9 cellular contexts compared by ENCODE assay signal in genomic region chr14:23327947-23328744, GRCh38. TPM values are rescaled to one million over a fixed set of nuclear protein-coding genes. Genes with fewer than 3 reads are reported as not detected.
DNase-seq lines count a peak whose midpoint lies in the region; ATAC-seq and TF ChIP-seq lines count a peak whose summit lies in the region.
"Had no signal": no experiment of that assay in that cellular context is flagged by ENCODE, and none has a peak within 500 bp of the region (broad histone marks: within the 10 kb centered on the region; RNA-seq: fewer than 3 reads in every experiment).

No MANE protein-coding gene starts in this region.

- intact Hi-C loops in thyroid gland (cut with DNase I): loop anchor here (2.0 to 10.0 kb wide), 2 partner anchors 53 to 137 kb away; partner anchors contain the start of gene NGDN

- no peaks in the 10 kb centered on the region; the same call in 1 of the 2 replicates for H4K20me1 ChIP-seq in DOHH2 (ENCODE audit: control insufficient read depth, insufficient read depth, low read depth, low read length)
- no peaks in the 10 kb centered on the region for H4K20me1 ChIP-seq in fibroblast of lung (ENCODE audit: control insufficient read depth, extremely low read depth, insufficient read depth, low read length)

- no peaks in the 10 kb centered on the region for H3K9me2 ChIP-seq in DOHH2 (replicated peaks; ENCODE audit: control insufficient read depth, low read length)

- H3K4me1 ChIP-seq in DOHH2 (ENCODE audit: control insufficient read depth, low read length) (peaks cover 4% of the 10 kb centered on the region), fibroblast of lung (ENCODE audit: control insufficient read depth, extremely low read depth, insufficient read depth, low read length) (peaks cover under 1% of the 10 kb centered on the region), thyroid gland (peaks cover 2 to 6% of the 10 kb centered on the region in 2 donors)

- H3K36me3 ChIP-seq in DOHH2 (ENCODE audit: control insufficient read depth, low read length) (peaks cover 31% of the 10 kb centered on the region), fibroblast of lung (ENCODE audit: control insufficient read depth, insufficient read depth, low read length) (peaks cover 10% of the 10 kb centered on the region), thyroid gland (peaks cover 25% of the 10 kb centered on the region in 2 donors)

- H3F3A ChIP-seq in DOHH2 (ENCODE audit: control insufficient read depth, insufficient read depth): peaks cover 33% of the 10 kb centered on the region

- peak overlapping the region in 1 of 4 donors; percentile 59 for H3K4me3 Mint-ChIP-seq in IgD-negative memory B cell
- peak overlapping the region; percentile 80 for H3K4me3 Mint-ChIP-seq in neural crest cell
- H3K4me3 Mint-ChIP-seq: activated naive CD4-positive, alpha-beta T cell treated with anti-CD3 and anti-CD28 coated beads, Interleukin-2, amount 50 U/mL, for 24 hours had no signal

- H3K9me3 ChIP-seq in DOHH2 (ENCODE audit: control insufficient read depth, insufficient read depth, low read length) (no peaks in the 10 kb centered on the region), fibroblast of lung (ENCODE audit: control insufficient read depth, insufficient read depth, low read depth, low read length) (no peaks in the 10 kb centered on the region), thyroid gland (no peaks in the 10 kb centered on the region)

- H3K27me3 ChIP-seq in DOHH2 (ENCODE audit: control insufficient read depth, low read length): no peaks in the 10 kb centered on the region
- H3K27me3 ChIP-seq in fibroblast of lung (ENCODE audit: control insufficient read depth, insufficient read depth, low read length): no peaks in the 10 kb centered on the region
- no peaks in the 10 kb centered on the region for H3K27me3 ChIP-seq in thyroid gland

- no peak for TF ChIP-seq POLR2A in thyroid gland (IDR thresholded peaks at IDR 0.05)

- no peak overlapping the region for H3K9ac ChIP-seq in fibroblast of lung (ENCODE audit: insufficient read depth, low read length)

- H3K4me1 Mint-ChIP-seq in IgD-negative memory B cell (peaks cover 4 to 12% (median 6%) of the 10 kb centered on the region in 3 donors), neural crest cell (peaks cover 8% of the 10 kb centered on the region)

- peaks cover 11% of the 10 kb centered on the region for H3K79me2 ChIP-seq in DOHH2 (ENCODE audit: control insufficient read depth, low read length)
- peaks cover 8% of the 10 kb centered on the region for H3K79me2 ChIP-seq in fibroblast of lung (ENCODE audit: control insufficient read depth, insufficient read depth, low read length)

- no peaks in the 10 kb centered on the region for H3K27me3 Mint-ChIP-seq in IgD-negative memory B cell
- no peaks in the 10 kb centered on the region for H3K27me3 Mint-ChIP-seq in neural crest cell (ENCODE audit: low read depth)
- H3K27me3 Mint-ChIP-seq: activated naive CD4-positive, alpha-beta T cell treated with anti-CD3 and anti-CD28 coated beads, Interleukin-2, amount 50 U/mL, for 24 hours had no signal

- no peak overlapping the region for H3K4me2 ChIP-seq in DOHH2 (ENCODE audit: low read length)
- no peak overlapping the region for H3K4me2 ChIP-seq in fibroblast of lung (ENCODE audit: extremely low read depth, insufficient read depth, low read length)

- TF ChIP-seq CTCF in DOHH2 (IDR thresholded peaks at IDR 0.05; ENCODE audit: low read depth, low read length, poor library complexity, severe bottlenecking) (peak; percentile 92), fibroblast of lung (conservative IDR thresholded peaks at IDR 0.05 in 1 of 2, IDR thresholded peaks at IDR 0.05 in 1 of 2; ENCODE audit: low read depth in 1 of 2, low read length in 2 of 2) (peak; percentile 87 to 90), neural crest cell (conservative IDR thresholded peaks at IDR 0.05) (peak; percentile 94), thyroid gland (IDR thresholded peaks at IDR 0.05) (peak; percentile 63 to 81 (median 78))

- ATAC-seq in HG02571 (IDR thresholded peaks at IDR 0.05; ENCODE audit: unreplicated experiment): no peak

- H3K9me3 Mint-ChIP-seq in IgD-negative memory B cell: no peaks in the 10 kb centered on the region
- no peaks in the 10 kb centered on the region for H3K9me3 Mint-ChIP-seq in neural crest cell
- H3K9me3 Mint-ChIP-seq: activated naive CD4-positive, alpha-beta T cell treated with anti-CD3 and anti-CD28 coated beads, Interleukin-2, amount 50 U/mL, for 24 hours had no signal

- no peaks in the 10 kb centered on the region for H3K36me3 Mint-ChIP-seq in IgD-negative memory B cell
- peaks cover 6% of the 10 kb centered on the region for H3K36me3 Mint-ChIP-seq in neural crest cell (ENCODE audit: low read depth)

- peak overlapping the region in 2 of 3 donors; percentile 39 to 48 for H3K27ac Mint-ChIP-seq in IgD-negative memory B cell
- no peak overlapping the region for H3K27ac Mint-ChIP-seq in neural crest cell (ENCODE audit: unreplicated experiment)
- H3K27ac Mint-ChIP-seq: activated naive CD4-positive, alpha-beta T cell treated with anti-CD3 and anti-CD28 coated beads, Interleukin-2, amount 50 U/mL, for 24 hours had no signal

- no peak overlapping the region for H2AFZ ChIP-seq in fibroblast of lung (ENCODE audit: low read length)

- H3K4me3 ChIP-seq in DOHH2 (ENCODE audit: low read length): no peak overlapping the region
- H3K4me3 ChIP-seq in fibroblast of lung (replicated peaks in 1 of 4; ENCODE audit: control extremely low read depth in 1 of 4, insufficient read depth in 1 of 4, low read depth in 3 of 4, low read length in 4 of 4): no peak overlapping the region
- no peak overlapping the region for H3K4me3 ChIP-seq in thyroid gland (replicated peaks in 1 of 3)

- DNase-seq in OCI-M1 (lab: John Stamatoyannopoulos, UW) (peak; percentile 80), fibroblast of lung (ENCODE audit: low read depth in 2 of 2) (peak; percentile 64 to 85), neural crest cell (ENCODE audit: low read depth, low spot score) (peak; percentile 68), thyroid gland (peak; percentile 71 to 76)
- DNase-seq in activated T-cell treated with anti-CD3 and anti-CD28 coated beads, Interleukin-2, amount 50 U/mL, for 1 hour: peak; percentile 44

- WGBS in thyroid gland, 2 donors: 46 to 47% methylated on average over 4 of the region's 4 CpGs

- H3K27ac ChIP-seq in DOHH2 (ENCODE audit: low read depth, low read length) (no peak overlapping the region), fibroblast of lung (ENCODE audit: insufficient read depth, low read length) (no peak overlapping the region), thyroid gland (no peak overlapping the region)

RNA-seq across cellular contexts. Expression of gene PABPN1, which starts 6.9 kb away (rescaled TPM):
- polyA plus RNA-seq in IgD-negative memory B cell (127 TPM), fibroblast of lung (152 and 158 TPM in 2 replicates)
- total RNA-seq in fibroblast of lung (59.1 and 73.2 TPM in 2 replicates), neural crest cell (375 and 379 TPM in 2 replicates), thyroid gland (10 to 100 TPM; 37.9 to 74.6 (median 60.5) TPM)
- polyA plus RNA-seq in fibroblast of lung (2012): 97.3 and 113 TPM in 2 replicates
- polyA minus RNA-seq in fibroblast of lung (ENCODE audit: low replicate concordance): 41.2 and 69.2 TPM in 2 replicates

RNA-seq across cellular contexts. Expression of gene BCL2L2, which starts 21.5 kb away (rescaled TPM):
- polyA plus RNA-seq in IgD-negative memory B cell (0.65 TPM), fibroblast of lung (18.0 and 24.7 TPM in 2 replicates)
- total RNA-seq in fibroblast of lung (17.2 and 25.4 TPM in 2 replicates), neural crest cell (21.9 and 24.8 TPM in 2 replicates), thyroid gland (10 to 100 TPM; 37.3 to 52.8 (median 46.1) TPM)
- polyA plus RNA-seq in fibroblast of lung (2012): 25.9 and 33.9 TPM in 2 replicates
- polyA minus RNA-seq in fibroblast of lung (ENCODE audit: low replicate concordance): 17.6 and 18.6 TPM in 2 replicates

RNA-seq across cellular contexts. Expression of gene SLC22A17, which starts 24.5 kb away (rescaled TPM):
- polyA plus RNA-seq in IgD-negative memory B cell (0.49 TPM), fibroblast of lung (3.9 and 7.9 TPM in 2 replicates)
- total RNA-seq in fibroblast of lung (16.4 and 23.1 TPM in 2 replicates), neural crest cell (39.4 and 42.4 TPM in 2 replicates), thyroid gland (10 to 100 TPM; 27.5 to 94.2 (median 53.7) TPM)
- 8.3 and 11.3 TPM in 2 replicates for polyA plus RNA-seq in fibroblast of lung (2012)
- polyA minus RNA-seq in fibroblast of lung (ENCODE audit: low replicate concordance): 10.2 and 24.7 TPM in 2 replicates

RNA-seq across cellular contexts. Expression of gene PPP1R3E, which starts 25.5 kb away (rescaled TPM):
- polyA plus RNA-seq in IgD-negative memory B cell: 2.3 TPM
- 2.6 TPM in 2 replicates for total RNA-seq in fibroblast of lung
- 3.3 and 6.0 TPM in 2 replicates for polyA plus RNA-seq in fibroblast of lung
- 2.7 and 4.0 TPM in 2 replicates for polyA plus RNA-seq in fibroblast of lung (2012)
- 1.3 and 3.3 TPM in 2 replicates for polyA minus RNA-seq in fibroblast of lung (ENCODE audit: low replicate concordance)
- total RNA-seq in neural crest cell: 13.6 and 15.0 TPM in 2 replicates
- total RNA-seq in thyroid gland: 10 to 100 TPM; 12.6 to 14.5 (median 13.9) TPM

RNA-seq across cellular contexts. Expression of gene EFS, which starts 36.8 kb away (rescaled TPM):
- not detected for polyA plus RNA-seq in IgD-negative memory B cell
- total RNA-seq in fibroblast of lung: 8.5 and 12.2 TPM in 2 replicates
- 2.0 and 2.3 TPM in 2 replicates for polyA plus RNA-seq in fibroblast of lung
- 4.1 and 5.0 TPM in 2 replicates for polyA plus RNA-seq in fibroblast of lung (2012)
- polyA minus RNA-seq in fibroblast of lung (ENCODE audit: low replicate concordance): 3.3 and 3.6 TPM in 2 replicates
- total RNA-seq in neural crest cell: 100 and 104 TPM in 2 replicates
- 10 to 100 TPM in 1 of 4 donors, 1 to 10 TPM in 3; 7.0 to 12.9 (median 8.6) TPM for total RNA-seq in thyroid gland
